Comparison of ENCODE assay signal across 7 cellular contexts in the genomic region with DNA sequence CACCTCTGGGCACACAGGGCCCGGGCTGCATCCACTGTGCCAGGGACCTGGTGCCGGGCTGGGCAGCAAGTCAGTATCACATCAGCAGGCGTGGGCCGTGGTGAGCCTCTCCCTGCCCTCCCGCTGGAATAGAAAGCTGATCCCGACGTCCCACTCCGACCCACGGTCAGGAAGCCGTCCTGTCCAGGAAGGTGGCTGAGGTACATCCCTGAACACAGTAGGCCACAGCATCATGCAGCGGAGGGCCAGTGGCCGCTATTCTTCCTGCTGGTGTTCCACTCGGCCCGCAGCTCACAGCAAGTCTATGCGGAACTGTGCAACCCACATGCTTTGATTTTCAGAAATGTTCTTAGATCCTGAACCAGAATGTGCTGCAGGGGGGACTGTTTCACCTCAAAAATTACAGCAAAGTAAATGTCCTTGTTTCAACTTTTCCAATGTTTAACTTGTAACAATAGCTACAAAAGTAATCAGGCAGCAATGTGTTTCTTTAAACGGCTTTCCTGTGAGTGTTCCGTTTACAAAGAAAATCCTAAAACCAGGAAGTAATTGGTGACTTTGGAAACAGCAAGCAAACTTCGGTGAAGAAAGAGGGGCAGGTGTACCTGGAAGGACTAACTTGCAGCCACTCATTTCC. TPM values are rescaled to one million over a fixed set of nuclear protein-coding genes. Genes with fewer than 3 reads are reported as not detected.
DNase-seq lines count a peak whose midpoint lies in the region; TF ChIP-seq lines count a peak whose summit lies in the region.

No MANE protein-coding gene starts in this region.

- intact Hi-C loops in stomach (cut with DNase I; ENCODE audit: low total_unique reads) = no loop called here

- no peaks in the 10 kb centered on the region for H3K36me3 ChIP-seq in HUES6 (ENCODE audit: control insufficient read depth, insufficient read depth, low read length)
- H3K36me3 ChIP-seq in adipocyte (ENCODE audit: control insufficient read depth, insufficient read depth, low read length, severe bottlenecking) = no peaks in the 10 kb centered on the region
- no peaks in the 10 kb centered on the region for H3K36me3 ChIP-seq in kidney epithelial cell (ENCODE audit: control insufficient read depth, insufficient read depth, low read length)
- no peaks in the 10 kb centered on the region for H3K36me3 ChIP-seq in stomach

- 21 to 34% (median 25%) methylated on average over 14 to 18 of the region's 18 CpGs for WGBS in stomach, 5 donors

- no peak for TF ChIP-seq POLR2A in stomach (IDR thresholded peaks at IDR 0.05)

- H3K4me3 ChIP-seq in HUES6 (ENCODE audit: low read depth, low read length) (peak overlapping the region; percentile 58), adipocyte (ENCODE audit: low read length) (peak overlapping the region; percentile 79), kidney epithelial cell (ENCODE audit: low read depth, low read length) (peak overlapping the region; percentile 21), stomach (peak overlapping the region; percentile 64 to 78 (median 72))

- TF ChIP-seq CTCF in kidney epithelial cell (IDR thresholded peaks at IDR 0.05; ENCODE audit: insufficient read depth, low read length, poor library complexity, severe bottlenecking) (no peak), stomach (IDR thresholded peaks at IDR 0.05) (no peak)

- TF ChIP-seq EP300 in stomach (IDR thresholded peaks at IDR 0.05) = no peak

- H3K9me3 ChIP-seq in HUES6 (ENCODE audit: control insufficient read depth, insufficient read depth, low read depth, low read length) = no peaks in the 10 kb centered on the region
- no peaks in the 10 kb centered on the region for H3K9me3 ChIP-seq in adipocyte (ENCODE audit: control insufficient read depth, low read length)
- H3K9me3 ChIP-seq in stomach = no peaks in the 10 kb centered on the region

- DNase-seq in adipocyte (ENCODE audit: low read depth) (no peak), kidney epithelial cell (ENCODE audit: low read depth) (no peak), stomach (no peak), SKM-1 (lab: John Stamatoyannopoulos, UW; ENCODE audit: unreplicated experiment) (no peak), NCI-H446 treated with DMSO at 0.1 percent for 48 hours (lab: John Stamatoyannopoulos, UW) (no peak)
- no peak for DNase-seq in activated CD4-positive, alpha-beta T cell treated with anti-CD3 and anti-CD28 coated beads for 1 hour

- H3K9ac ChIP-seq in HUES6 (ENCODE audit: low read length) = peak overlapping the region; percentile 73
- H3K9ac ChIP-seq in adipocyte (ENCODE audit: low read length) = peak overlapping the region; percentile 86

- H3K27ac ChIP-seq in HUES6 (ENCODE audit: low read depth, low read length) (peak overlapping the region; percentile 83), stomach (peak overlapping the region; percentile 86 to 93 (median 91))

- H3K4me1 ChIP-seq in HUES6 (ENCODE audit: control insufficient read depth, insufficient read depth, low read length) = peaks cover 31% of the 10 kb centered on the region
- H3K4me1 ChIP-seq in adipocyte (ENCODE audit: control insufficient read depth, insufficient read depth, low read length) = peaks cover 29% of the 10 kb centered on the region
- peaks cover 69 to 84% (median 77%) of the 10 kb centered on the region in 4 donors for H3K4me1 ChIP-seq in stomach

- H3K27me3 ChIP-seq in HUES6 (ENCODE audit: control insufficient read depth, insufficient read depth, low read length) (peaks cover 13% of the 10 kb centered on the region; the same call in 1 of the 2 replicates), adipocyte (replicated peaks; ENCODE audit: control insufficient read depth, insufficient read depth, low read length) (no peaks in the 10 kb centered on the region), kidney epithelial cell (ENCODE audit: control insufficient read depth, insufficient read depth, low read length) (no peaks in the 10 kb centered on the region), stomach (no peaks in the 10 kb centered on the region)

RNA-seq across cellular contexts. Expression of gene GPR146, which starts 0.7 kb away (rescaled TPM):
- total RNA-seq in kidney epithelial cell = 0.21 TPM in 2 replicates
- 10 to 100 TPM in 1 of 5 donors, 1 to 10 TPM in 4; 2.0 to 13.6 (median 4.4) TPM for total RNA-seq in stomach
- polyA plus RNA-seq in stomach = 10 to 100 TPM in 2 of 3 donors, 1 to 10 TPM in 1; 6.4 to 14.6 (median 10.8) TPM

RNA-seq across cellular contexts. Expression of gene GPER1, which starts 44.2 kb away (rescaled TPM):
- total RNA-seq in kidney epithelial cell = 0.08 and 0.55 TPM in 2 replicates
- 10 to 100 TPM in 2 of 5 donors, 1 to 10 TPM in 1, under 1 TPM in 1, not detected in 1; 0.58 to 18.3 (median 9.7) TPM for total RNA-seq in stomach
- polyA plus RNA-seq in stomach = 10 to 100 TPM; 21.9 to 31.2 (median 26.0) TPM

Comparison
In these comparisons a context has a peak if more than half of its experiments do, and no peak if none do; other contexts are left out.
1. H3K4me3 ChIP-seq: peak in every context shown above with its lines; median percentile 79 in adipocyte; 72 in stomach; 58 in HUES6; 21 in kidney epithelial cell.